ENCODE assay signal across 1 cellular context in genomic region chr2:236573066-236573929, GRCh38.
TF ChIP-seq lines count a peak whose summit lies in the region.

No MANE protein-coding gene starts in this region.

TF ChIP-seq in WTC11, 78 proteins besides CTCF, POLR2A, EP300 and RAD21 (continued from another document):
- TF ChIP-seq USF2 (CRISPR knock-in tag; IDR thresholded peaks at IDR 0.05) (no peak), ZNF317 (CRISPR knock-in tag; IDR thresholded peaks at IDR 0.05; ENCODE audit: borderline replicate concordance, low read depth) (no peak), E2F4 (CRISPR knock-in tag; IDR thresholded peaks at IDR 0.05; ENCODE audit: borderline replicate concordance, low read depth) (no peak), NFE2L1 (CRISPR knock-in tag; IDR thresholded peaks at IDR 0.05) (no peak), HMGA2 (CRISPR knock-in tag; IDR thresholded peaks at IDR 0.05) (no peak), MLX (CRISPR knock-in tag; IDR thresholded peaks at IDR 0.05) (no peak), CREM (CRISPR knock-in tag; IDR thresholded peaks at IDR 0.05) (no peak), TEAD4 (CRISPR knock-in tag; IDR thresholded peaks at IDR 0.05) (no peak), ZNF396 (CRISPR knock-in tag; IDR thresholded peaks at IDR 0.05; ENCODE audit: borderline replicate concordance) (no peak), ATF1 (CRISPR knock-in tag; IDR thresholded peaks at IDR 0.05) (no peak), ELF4 (CRISPR knock-in tag; IDR thresholded peaks at IDR 0.05; ENCODE audit: low read depth) (no peak), NFATC4 (CRISPR knock-in tag; IDR thresholded peaks at IDR 0.05) (no peak), NFYB (CRISPR knock-in tag; conservative IDR thresholded peaks at IDR 0.05; ENCODE audit: low read depth) (no peak), PRDM15 (CRISPR knock-in tag; IDR thresholded peaks at IDR 0.05) (no peak), GTF2I (CRISPR knock-in tag; conservative IDR thresholded peaks at IDR 0.05) (no peak), STAT6 (CRISPR knock-in tag; conservative IDR thresholded peaks at IDR 0.05; ENCODE audit: low read depth) (no peak)
